Comparison of ENCODE assay signal across 18 cellular contexts in genomic region chr14:72443256-72443655, GRCh38.
DNase-seq lines count a peak whose midpoint lies in the region; ATAC-seq and TF ChIP-seq lines count a peak whose summit lies in the region.
"Had no signal": no experiment of that assay in that cellular context is flagged by ENCODE, and none has a peak within 500 bp of the region (broad histone marks: within the 10 kb centered on the region; RNA-seq: fewer than 3 reads in every experiment).

No MANE protein-coding gene starts in this region.

- H2AFZ ChIP-seq in Karpas-422 (ENCODE audit: low read length) = peak overlapping the region; percentile 97

- peaks cover 17% of the 10 kb centered on the region for H3K4me1 ChIP-seq in Karpas-422 (ENCODE audit: low read length)
- H3K4me1 ChIP-seq: esophagus muscularis mucosa, left ventricle myocardium inferior had no signal

- CTCF ChIA-PET in activated CD4-positive, alpha-beta memory T cell treated with anti-CD3 and anti-CD28 coated beads, Interleukin-2, amount 10 ng/mL, durations not matched to agents 7 days and 5 days (lab: Charles Lee) = interaction anchor here (0.6 to 2.2 kb wide), 3 partner anchors 11 to 73 kb away, joined by 3 to 11 read pairs (median 3); no protein-coding TSS in a partner anchor
- CTCF ChIA-PET in activated CD4-positive, alpha-beta memory T cell treated with anti-CD3 and anti-CD28 coated beads for 36 hours (lab: Charles Lee) = interaction anchor here (1.2 kb wide), 1 partner anchor 23 kb away, joined by 4 read pairs; no protein-coding TSS in a partner anchor

- H3K36me3 Mint-ChIP-seq in activated CD4-positive, alpha-beta memory T cell treated with anti-CD3 and anti-CD28 coated beads, Interleukin-2, amount 10 ng/mL, durations not matched to agents 7 days and 5 days (ENCODE audit: low read depth) = peaks cover 27% of the 10 kb centered on the region
- H3K36me3 Mint-ChIP-seq in activated CD4-positive, alpha-beta memory T cell treated with anti-CD3 and anti-CD28 coated beads for 36 hours = no peaks in the 10 kb centered on the region
- H3K36me3 Mint-ChIP-seq in activated T-helper 2 cell treated with anti-CD3 and anti-CD28 coated beads, Interferon-gamma antibody, Interleukin-2, Interleukin-4, amounts not matched to agents 10 μg/mL and 5 μg/mL and 100 μg/mL, durations not matched to agents 14 hours and 24 hours and 36 hours (ENCODE audit: low read depth) = peaks cover 5% of the 10 kb centered on the region
- H3K36me3 Mint-ChIP-seq in nephron progenitor cell (ENCODE audit: low read depth) = no peaks in the 10 kb centered on the region

- H3K9ac ChIP-seq in Karpas-422 (ENCODE audit: low read length) = peak overlapping the region; percentile 59; the same call in 1 of the 2 replicates

- no peaks in the 10 kb centered on the region for H3K9me3 ChIP-seq in Karpas-422 (ENCODE audit: low read length)
- H3K9me3 ChIP-seq: esophagus muscularis mucosa, left ventricle myocardium inferior, thoracic aorta had no signal

- DNase-seq in activated CD4-positive, alpha-beta memory T cell treated with anti-CD3 and anti-CD28 coated beads, Interleukin-2, amount 10 ng/mL, durations not matched to agents 7 days and 5 days = no peak
- DNase-seq in activated CD4-positive, alpha-beta memory T cell treated with anti-CD3 and anti-CD28 coated beads for 36 hours = no peak
- DNase-seq in Karpas-422 = no peak
- DNase-seq in activated T-helper 2 cell treated with anti-CD3 and anti-CD28 coated beads, Interferon-gamma antibody, Interleukin-2, Interleukin-4, amounts not matched to agents 10 μg/mL and 5 μg/mL and 100 μg/mL, durations not matched to agents 14 hours and 24 hours and 36 hours (ENCODE audit: low spot score) = no peak
- no peak for DNase-seq in nephron progenitor cell
- no peak for DNase-seq in DMS153 treated with DMSO at 0.1 percent for 48 hours (lab: John Stamatoyannopoulos, UW; ENCODE audit: unreplicated experiment)
- DNase-seq: DMS79; effector CD4-positive, alpha-beta T cell; left ventricle myocardium inferior; NCI-H1048; NCI-H2029 treated with DMSO at 0.1 percent for 48 hours; NCI-H526; occipital lobe; Right ventricle myocardium superior had no signal

- ATAC-seq in GM19455 (IDR thresholded peaks at IDR 0.05; ENCODE audit: unreplicated experiment) = no peak
- ATAC-seq in HG02623 (IDR thresholded peaks at IDR 0.05; ENCODE audit: unreplicated experiment) = no peak

- TF ChIP-seq CTCF in nephron progenitor cell (IDR thresholded peaks at IDR 0.05) = no peak

- H3K4me1 Mint-ChIP-seq in activated CD4-positive, alpha-beta memory T cell treated with anti-CD3 and anti-CD28 coated beads, Interleukin-2, amount 10 ng/mL, durations not matched to agents 7 days and 5 days = peaks cover 93% of the 10 kb centered on the region
- peaks cover 40% of the 10 kb centered on the region for H3K4me1 Mint-ChIP-seq in activated CD4-positive, alpha-beta memory T cell treated with anti-CD3 and anti-CD28 coated beads for 36 hours (ENCODE audit: low read depth)
- H3K4me1 Mint-ChIP-seq in activated T-helper 2 cell treated with anti-CD3 and anti-CD28 coated beads, Interferon-gamma antibody, Interleukin-2, Interleukin-4, amounts not matched to agents 10 μg/mL and 5 μg/mL and 100 μg/mL, durations not matched to agents 14 hours and 24 hours and 36 hours (ENCODE audit: low read depth) = peaks cover 70% of the 10 kb centered on the region
- peaks cover 35% of the 10 kb centered on the region for H3K4me1 Mint-ChIP-seq in nephron progenitor cell

- no peaks in the 10 kb centered on the region for H3K9me2 ChIP-seq in Karpas-422 (replicated peaks; ENCODE audit: insufficient read depth, low read length)

- no peaks in the 10 kb centered on the region for H4K20me1 ChIP-seq in Karpas-422 (ENCODE audit: insufficient read depth, low read depth, low read length)

- no peaks in the 10 kb centered on the region for H3K27me3 Mint-ChIP-seq in activated CD4-positive, alpha-beta memory T cell treated with anti-CD3 and anti-CD28 coated beads, Interleukin-2, amount 10 ng/mL, durations not matched to agents 7 days and 5 days
- no peaks in the 10 kb centered on the region for H3K27me3 Mint-ChIP-seq in activated CD4-positive, alpha-beta memory T cell treated with anti-CD3 and anti-CD28 coated beads for 36 hours
- H3K27me3 Mint-ChIP-seq in activated T-helper 2 cell treated with anti-CD3 and anti-CD28 coated beads, Interferon-gamma antibody, Interleukin-2, Interleukin-4, amounts not matched to agents 10 μg/mL and 5 μg/mL and 100 μg/mL, durations not matched to agents 14 hours and 24 hours and 36 hours (ENCODE audit: low read depth) = no peaks in the 10 kb centered on the region
- H3K27me3 Mint-ChIP-seq in nephron progenitor cell (ENCODE audit: low read depth, poor library complexity) = peaks cover 21% of the 10 kb centered on the region

- H3K36me3 ChIP-seq in Karpas-422 (ENCODE audit: insufficient read depth, low read length) = no peaks in the 10 kb centered on the region
- H3K36me3 ChIP-seq: esophagus muscularis mucosa, left ventricle myocardium inferior, thoracic aorta had no signal

- peak overlapping the region; percentile 54 for H3K4me3 ChIP-seq in Karpas-422 (ENCODE audit: low read length)
- H3K4me3 ChIP-seq: esophagus muscularis mucosa, left ventricle myocardium inferior, thoracic aorta had no signal

- H3K4me2 ChIP-seq in Karpas-422 (ENCODE audit: low read depth, low read length, poor library complexity, severe bottlenecking) = peak overlapping the region; percentile 91

- H3K9me3 Mint-ChIP-seq in activated CD4-positive, alpha-beta memory T cell treated with anti-CD3 and anti-CD28 coated beads, Interleukin-2, amount 10 ng/mL, durations not matched to agents 7 days and 5 days = no peaks in the 10 kb centered on the region
- no peaks in the 10 kb centered on the region for H3K9me3 Mint-ChIP-seq in activated CD4-positive, alpha-beta memory T cell treated with anti-CD3 and anti-CD28 coated beads for 36 hours
- H3K9me3 Mint-ChIP-seq in activated T-helper 2 cell treated with anti-CD3 and anti-CD28 coated beads, Interferon-gamma antibody, Interleukin-2, Interleukin-4, amounts not matched to agents 10 μg/mL and 5 μg/mL and 100 μg/mL, durations not matched to agents 14 hours and 24 hours and 36 hours = no peaks in the 10 kb centered on the region
- H3K9me3 Mint-ChIP-seq in nephron progenitor cell = no peaks in the 10 kb centered on the region

- H3K79me2 ChIP-seq in Karpas-422 (ENCODE audit: low read length) = no peaks in the 10 kb centered on the region

- H3K4me3 Mint-ChIP-seq in activated CD4-positive, alpha-beta memory T cell treated with anti-CD3 and anti-CD28 coated beads, Interleukin-2, amount 10 ng/mL, durations not matched to agents 7 days and 5 days = no peak overlapping the region
- no peak overlapping the region for H3K4me3 Mint-ChIP-seq in activated CD4-positive, alpha-beta memory T cell treated with anti-CD3 and anti-CD28 coated beads for 36 hours
- no peak overlapping the region for H3K4me3 Mint-ChIP-seq in activated T-helper 2 cell treated with anti-CD3 and anti-CD28 coated beads, Interferon-gamma antibody, Interleukin-2, Interleukin-4, amounts not matched to agents 10 μg/mL and 5 μg/mL and 100 μg/mL, durations not matched to agents 14 hours and 24 hours and 36 hours (ENCODE audit: low read depth)
- H3K4me3 Mint-ChIP-seq in nephron progenitor cell = no peak overlapping the region

- intact Hi-C loops in activated CD4-positive, alpha-beta memory T cell treated with anti-CD3 and anti-CD28 coated beads for 36 hours (cut with micrococcal nuclease) = loop anchor here (5.0 kb wide), 1 partner anchor 34 kb away; no protein-coding TSS in a partner anchor
- intact Hi-C loops in activated T-helper 2 cell treated with anti-CD3 and anti-CD28 coated beads, Interferon-gamma antibody, Interleukin-2, Interleukin-4, amounts not matched to agents 10 μg/mL and 5 μg/mL and 100 μg/mL, durations not matched to agents 14 hours and 24 hours and 36 hours (cut with micrococcal nuclease) = loop anchor here (5.0 to 10.0 kb wide), 3 partner anchors 34 to 452 kb away; partner anchors contain the start of gene DPF3

- peak overlapping the region; percentile 67 for H3K27ac ChIP-seq in Karpas-422 (ENCODE audit: low read length)
- H3K27ac ChIP-seq: esophagus muscularis mucosa, left ventricle myocardium inferior, thoracic aorta had no signal

- H3K27me3 ChIP-seq in Karpas-422 (ENCODE audit: low read length) = no peaks in the 10 kb centered on the region

- H3K27ac Mint-ChIP-seq in activated CD4-positive, alpha-beta memory T cell treated with anti-CD3 and anti-CD28 coated beads, Interleukin-2, amount 10 ng/mL, durations not matched to agents 7 days and 5 days = peak overlapping the region; percentile 84
- no peak overlapping the region for H3K27ac Mint-ChIP-seq in activated CD4-positive, alpha-beta memory T cell treated with anti-CD3 and anti-CD28 coated beads for 36 hours
- H3K27ac Mint-ChIP-seq in activated T-helper 2 cell treated with anti-CD3 and anti-CD28 coated beads, Interferon-gamma antibody, Interleukin-2, Interleukin-4, amounts not matched to agents 10 μg/mL and 5 μg/mL and 100 μg/mL, durations not matched to agents 14 hours and 24 hours and 36 hours = peak overlapping the region; percentile 25
- H3K27ac Mint-ChIP-seq in nephron progenitor cell = peak overlapping the region; percentile 53

- POLR2A ChIA-PET in activated CD4-positive, alpha-beta memory T cell treated with anti-CD3 and anti-CD28 coated beads, Interleukin-2, amount 10 ng/mL, durations not matched to agents 7 days and 5 days (lab: Charles Lee) = interaction anchor here (0.8 to 10.2 kb wide), 7 partner anchors 6 to 72 kb away, joined by 4 to 210 read pairs (median 10); no protein-coding TSS in a partner anchor
- POLR2A ChIA-PET in activated CD4-positive, alpha-beta memory T cell treated with anti-CD3 and anti-CD28 coated beads for 36 hours (lab: Charles Lee) = interaction anchor here (0.6 kb wide), 1 partner anchor 30 kb away, joined by 3 read pairs; no protein-coding TSS in a partner anchor
